In the genomic region with DNA sequence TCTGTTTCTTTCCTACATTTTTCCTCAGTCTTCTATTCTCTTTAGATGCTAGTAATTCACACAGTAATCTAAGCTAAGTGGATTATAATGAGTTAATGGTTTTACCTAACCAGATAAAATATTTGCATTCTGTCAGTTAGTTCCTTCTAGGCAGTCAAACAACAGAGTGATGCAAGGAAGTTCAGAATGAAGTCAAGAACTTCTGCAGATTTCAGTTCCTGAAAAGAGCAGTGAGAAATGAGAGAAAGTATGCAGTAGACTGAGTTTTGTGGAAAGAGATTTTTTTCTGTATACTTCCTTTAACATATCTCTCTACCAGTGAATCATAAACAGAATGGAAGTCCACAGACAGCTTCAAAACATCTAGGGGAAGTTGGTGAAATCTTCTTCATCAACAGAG, we compare ENCODE assay signal across 26 cellular contexts.
DNase-seq lines count a peak whose midpoint lies in the region; ATAC-seq and TF ChIP-seq lines count a peak whose summit lies in the region.
"Had no signal": no experiment of that assay in that cellular context is flagged by ENCODE, and none has a peak within 500 bp of the region (broad histone marks: within the 10 kb centered on the region; RNA-seq: fewer than 3 reads in every experiment).

No MANE protein-coding gene starts in this region.

- no peak overlapping the region for H2AFZ ChIP-seq in OCI-LY7 (ENCODE audit: low read length)
- H2AFZ ChIP-seq: GM23338, parathyroid adenoma had no signal

- no peaks in the 10 kb centered on the region for H3K27me3 Mint-ChIP-seq in Calu3 (ENCODE audit: unreplicated experiment)
- H3K27me3 Mint-ChIP-seq: activated naive CD8-positive, alpha-beta T cell; CD4-positive, CD25-positive, alpha-beta regulatory T cell; memory B cell had no signal

- H3K18ac ChIP-seq in mesendoderm (ENCODE audit: low read length): no peak overlapping the region

- intact Hi-C loops in Calu3 (cut with micrococcal nuclease; ENCODE audit: unreplicated experiment) (no loop called here), OCI-LY7 (cut with micrococcal nuclease; ENCODE audit: unreplicated experiment) (no loop called here)

- H3K4me1 Mint-ChIP-seq in Calu3 (ENCODE audit: low read depth, unreplicated experiment): no peaks in the 10 kb centered on the region
- H3K4me1 Mint-ChIP-seq: CD4-positive, CD25-positive, alpha-beta regulatory T cell; GM23338; neural crest cell had no signal

- H2AK5ac ChIP-seq in mesendoderm (ENCODE audit: low read length): no peak overlapping the region

- H4K20me1 ChIP-seq in OCI-LY7 (ENCODE audit: insufficient read depth, low read length): no peaks in the 10 kb centered on the region

- H3K9me3 Mint-ChIP-seq in Calu3 (ENCODE audit: low read depth, unreplicated experiment): no peaks in the 10 kb centered on the region
- H3K9me3 Mint-ChIP-seq: CD4-positive, CD25-positive, alpha-beta regulatory T cell; GM23338; memory B cell had no signal

- no peak overlapping the region for H2BK5ac ChIP-seq in mesendoderm (ENCODE audit: low read length)

- H2BK15ac ChIP-seq in mesendoderm (replicated peaks; ENCODE audit: low read depth): no peak overlapping the region

- DNase-seq in Calu3: no peak
- DNase-seq in OCI-M1 (lab: John Stamatoyannopoulos, UW): peak; percentile 14
- no peak for DNase-seq in OCI-LY7 (ENCODE audit: low spot score)
- no peak for DNase-seq in NCI-H1048 (lab: John Stamatoyannopoulos, UW)
- no peak for DNase-seq in mesendoderm
- DNase-seq: activated CD4-positive, alpha-beta T cell treated with anti-CD3 and anti-CD28 coated beads for 4 hours; activated T-cell treated with anti-CD3 and anti-CD28 coated beads for 4 hours; anterior cingulate cortex; CD4-positive, CD25-positive, alpha-beta regulatory T cell; colonic mucosa; effector memory CD4-positive, alpha-beta T cell; EL; NCI-H1694 treated with DMSO at 0.1 percent for 48 hours; NK-92 treated with Interleukin-12 subunit alpha and Interleukin-12 subunit beta, amount 100 ng/mL, for 24 hours; RPMI8226; SK-N-SH; transverse colon had no signal

- CTCF ChIA-PET in Calu3 (lab: Charles Lee) (interaction anchor here (2.0 kb wide), 1 partner anchor 9 kb away, joined by 11 read pairs; no protein-coding TSS in a partner anchor), OCI-LY7 (lab: Charles Lee; ENCODE audit: unreplicated experiment) (no interaction called here)

- POLR2A ChIA-PET in OCI-LY7 (lab: Charles Lee): no interaction called here

- no peak overlapping the region for H3K4me3 ChIP-seq in OCI-LY7 (ENCODE audit: low read depth, low read length, poor library complexity, severe bottlenecking)
- no peak overlapping the region for H3K4me3 ChIP-seq in mesendoderm (ENCODE audit: low read length)
- H3K4me3 ChIP-seq: colonic mucosa, GM23338, transverse colon had no signal

- H3K56ac ChIP-seq in mesendoderm (ENCODE audit: low read length): no peak overlapping the region

- no peaks in the 10 kb centered on the region for H3K9me3 ChIP-seq in OCI-LY7 (ENCODE audit: low read length)
- H3K9me3 ChIP-seq: colonic mucosa, SK-N-SH, transverse colon had no signal

- no peak overlapping the region for H3K27ac ChIP-seq in OCI-LY7 (ENCODE audit: low read depth, low read length, poor library complexity, severe bottlenecking)
- no peak overlapping the region for H3K27ac ChIP-seq in mesendoderm (ENCODE audit: low read depth, low read length)
- H3K27ac ChIP-seq: colonic mucosa, parathyroid adenoma, transverse colon had no signal

- H3K79me2 ChIP-seq in OCI-LY7 (ENCODE audit: insufficient read depth, low read depth, low read length) (no peaks in the 10 kb centered on the region), mesendoderm (ENCODE audit: control insufficient read depth, insufficient read depth, low read length) (no peaks in the 10 kb centered on the region)
- H3K79me2 ChIP-seq: parathyroid adenoma had no signal

- no peak overlapping the region for H3K23ac ChIP-seq in mesendoderm (ENCODE audit: low read length)

- no peak overlapping the region for H3K4ac ChIP-seq in mesendoderm (ENCODE audit: low read depth, low read length)

- H3K79me1 ChIP-seq in mesendoderm (ENCODE audit: low read length): no peaks in the 10 kb centered on the region

- H3K36me3 ChIP-seq in OCI-LY7 (ENCODE audit: insufficient read depth, low read length): no peaks in the 10 kb centered on the region
- no peaks in the 10 kb centered on the region for H3K36me3 ChIP-seq in mesendoderm (ENCODE audit: control insufficient read depth, insufficient read depth, low read length)
- H3K36me3 ChIP-seq: colonic mucosa, transverse colon had no signal

- BruUV-seq in Calu3 (replicated peaks; lab: Mats Ljungman, UMichigan): no TSS peak
- no TSS peak for BruUV-seq in OCI-LY7 (replicated peaks; lab: Mats Ljungman, UMichigan)

- TF ChIP-seq CTCF in Calu3 (IDR thresholded peaks at IDR 0.05; ENCODE audit: unreplicated experiment) (no peak), OCI-LY7 (conservative IDR thresholded peaks at IDR 0.05; ENCODE audit: low read length) (no peak)

- H3K4me2 ChIP-seq in OCI-LY7 (ENCODE audit: low read length): no peak overlapping the region
- H3K4me2 ChIP-seq in mesendoderm (ENCODE audit: low read length): no peak overlapping the region
- H3K4me2 ChIP-seq: GM23338, SK-N-SH had no signal

- no peak overlapping the region for H4K5ac ChIP-seq in mesendoderm (ENCODE audit: low read length)

- H3K27ac Mint-ChIP-seq in Calu3 (ENCODE audit: unreplicated experiment): peak overlapping the region; percentile 88
- H3K27ac Mint-ChIP-seq: activated naive CD8-positive, alpha-beta T cell; CD4-positive, CD25-positive, alpha-beta regulatory T cell; GM23338; memory B cell had no signal

- H3K4me1 ChIP-seq in OCI-LY7 (ENCODE audit: insufficient read depth, low read length, poor library complexity, severe bottlenecking): no peaks in the 10 kb centered on the region
- H3K4me1 ChIP-seq in mesendoderm (ENCODE audit: control insufficient read depth, low read depth, low read length): no peaks in the 10 kb centered on the region
- H3K4me1 ChIP-seq: colonic mucosa, parathyroid adenoma, transverse colon had no signal

- H3K9ac ChIP-seq in mesendoderm (ENCODE audit: low read length): no peak overlapping the region
- H3K9ac ChIP-seq: parathyroid adenoma, SK-N-SH had no signal

- no peak overlapping the region for H4K8ac ChIP-seq in mesendoderm (ENCODE audit: low read depth, low read length)

- H3K4me3 Mint-ChIP-seq in Calu3 (ENCODE audit: low read depth, unreplicated experiment): no peak overlapping the region
- H3K4me3 Mint-ChIP-seq: activated naive CD8-positive, alpha-beta T cell; CD4-positive, CD25-positive, alpha-beta regulatory T cell; GM23338; memory B cell; neural crest cell had no signal

- no peaks in the 10 kb centered on the region for H3K9me2 ChIP-seq in OCI-LY7 (ENCODE audit: insufficient read depth, low read length)
- H3K9me2 ChIP-seq: SK-N-SH had no signal

- peak; percentile 47 for ATAC-seq in GM19023 (IDR thresholded peaks at IDR 0.05; ENCODE audit: unreplicated experiment)
- peak; percentile 58 for ATAC-seq in HG03378 (IDR thresholded peaks at IDR 0.05; ENCODE audit: unreplicated experiment)
- ATAC-seq in HG03280 (IDR thresholded peaks at IDR 0.05; ENCODE audit: unreplicated experiment): no peak
- ATAC-seq: GM23338, left lobe of liver had no signal

- H3K27me3 ChIP-seq in mesendoderm (ENCODE audit: insufficient read depth, low read length, poor library complexity): no peaks in the 10 kb centered on the region
- H3K27me3 ChIP-seq: colonic mucosa, transverse colon had no signal

- no peak overlapping the region for H2BK120ac ChIP-seq in mesendoderm (ENCODE audit: low read depth, low read length)

- H3K36me3 Mint-ChIP-seq in Calu3 (ENCODE audit: insufficient read depth, unreplicated experiment): peaks cover 4% of the 10 kb centered on the region
- H3K36me3 Mint-ChIP-seq: activated naive CD8-positive, alpha-beta T cell; CD4-positive, CD25-positive, alpha-beta regulatory T cell; memory B cell had no signal
